In the genomic region with DNA sequence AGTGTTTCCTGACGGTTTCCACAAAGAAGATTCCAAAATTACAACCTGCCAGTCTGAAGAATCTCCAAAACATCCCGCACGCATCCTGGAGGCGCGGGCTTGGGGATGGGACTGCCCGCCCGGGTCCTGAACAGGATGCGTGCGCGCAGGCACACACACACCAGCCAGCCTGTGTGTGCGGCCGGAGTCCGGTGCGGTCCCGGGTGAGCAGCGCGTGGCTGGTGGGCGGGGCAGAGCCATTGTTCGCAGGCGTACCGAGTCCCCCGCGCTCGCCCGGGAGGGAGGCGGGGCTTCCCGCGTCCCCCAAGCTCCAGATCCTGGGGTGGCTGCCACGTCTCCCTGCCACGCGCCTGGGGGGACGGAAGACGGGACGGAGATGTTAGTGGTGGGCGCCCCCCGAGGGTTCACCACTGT, we compare ENCODE assay signal across 8 cellular contexts. TPM values are rescaled to one million over a fixed set of nuclear protein-coding genes. Genes with fewer than 3 reads are reported as not detected.
DNase-seq lines count a peak whose midpoint lies in the region; ATAC-seq, FAIRE-seq and TF ChIP-seq lines count a peak whose summit lies in the region.

No MANE protein-coding gene starts in this region.

- CTCF ChIA-PET in Calu3 (lab: Charles Lee): interaction anchor here (0.7 to 2.9 kb wide), 4 partner anchors 24 to 217 kb away, joined by 6 to 12 read pairs (median 8); no protein-coding TSS in a partner anchor

- DNase-seq in Calu3 (peak; percentile 70), GM20000 (ENCODE audit: low spot score) (peak; percentile 79), HTR-8/SVneo (ENCODE audit: insufficient read length, low spot score) (peak; percentile 56), RWPE2 (ENCODE audit: low spot score) (peak; percentile 85), Right ventricle myocardium inferior (ENCODE audit: missing footprints) (peak; percentile 77), pancreas (peak in 3 of 6 donors; percentile 48 to 79 (median 54)), tibial nerve (ENCODE audit: low spot score in 2 of 2) (peak in 1 of 2 donors; percentile 31)

- intact Hi-C loops in Calu3 (cut with micrococcal nuclease; ENCODE audit: unreplicated experiment): loop anchor here (2.0 kb wide), 1 partner anchor 26 kb away; no protein-coding TSS in a partner anchor
- intact Hi-C loops in Right ventricle myocardium inferior (cut with DNase I): loop anchor here (2.0 kb wide), 1 partner anchor 24 kb away; no protein-coding TSS in a partner anchor
- intact Hi-C loops in pancreas (cut with DNase I): loop anchor here in 2 of 3 donors (5.0 to 10.0 kb wide), 3 partner anchors 86 to 178 kb away; a partner anchor contains a TSS

- TF ChIP-seq EP300 in tibial nerve (IDR thresholded peaks at IDR 0.05): peak in 1 of 2 donors; percentile 27

- H3K36me3 Mint-ChIP-seq in Calu3 (ENCODE audit: insufficient read depth, unreplicated experiment): peaks cover 60% of the 10 kb centered on the region
- no peaks in the 10 kb centered on the region for H3K36me3 Mint-ChIP-seq in activated naive CD4-positive, alpha-beta T cell treated with anti-CD3 and anti-CD28 coated beads, Interleukin-2, amount 50 U/mL, for 24 hours

- TF ChIP-seq CTCF in Calu3 (IDR thresholded peaks at IDR 0.05; ENCODE audit: unreplicated experiment): no peak
- no peak for TF ChIP-seq CTCF in GM20000 (IDR thresholded peaks at IDR 0.05; ENCODE audit: extremely low read depth, missing control alignments)
- TF ChIP-seq CTCF in RWPE2 (IDR thresholded peaks at IDR 0.05; ENCODE audit: poor library complexity, severe bottlenecking): no peak
- TF ChIP-seq CTCF in pancreas (IDR thresholded peaks at IDR 0.05): no peak
- no peak for TF ChIP-seq CTCF in tibial nerve (IDR thresholded peaks at IDR 0.05)

- H3K27me3 ChIP-seq in RWPE2 (ENCODE audit: insufficient read depth, poor library complexity, severe bottlenecking) (no peaks in the 10 kb centered on the region), pancreas (no peaks in the 10 kb centered on the region), tibial nerve (peaks cover 0 to 4% of the 10 kb centered on the region in 2 donors)

- H3K4me3 ChIP-seq in RWPE2 (ENCODE audit: severe bottlenecking) (peak overlapping the region; percentile 78), pancreas (peak overlapping the region; percentile 24 to 60 (median 42)), tibial nerve (peak overlapping the region; percentile 60 to 91 (median 74))

- ATAC-seq in RWPE2 (ENCODE audit: low read depth): peak; percentile 56
- peak; percentile 47 for ATAC-seq in Right ventricle myocardium inferior
- peak; percentile 42 to 78 (median 62) for ATAC-seq in pancreas

- peak overlapping the region; percentile 91 for H3K27ac ChIP-seq in RWPE2 (ENCODE audit: poor library complexity, severe bottlenecking)
- peak overlapping the region in 1 of 4 donors; percentile 50 for H3K27ac ChIP-seq in pancreas
- peak overlapping the region; percentile 76 to 96 (median 93) for H3K27ac ChIP-seq in tibial nerve

- H3K4me1 ChIP-seq in RWPE2 (ENCODE audit: insufficient read depth, poor library complexity, severe bottlenecking): peaks cover 23% of the 10 kb centered on the region
- no peaks in the 10 kb centered on the region for H3K4me1 ChIP-seq in pancreas
- peaks cover 0 to 67% (median 11%) of the 10 kb centered on the region in 4 donors for H3K4me1 ChIP-seq in tibial nerve

- no peaks in the 10 kb centered on the region for H3K9me3 Mint-ChIP-seq in Calu3 (ENCODE audit: low read depth, unreplicated experiment)
- no peaks in the 10 kb centered on the region for H3K9me3 Mint-ChIP-seq in activated naive CD4-positive, alpha-beta T cell treated with anti-CD3 and anti-CD28 coated beads, Interleukin-2, amount 50 U/mL, for 24 hours

- no peaks in the 10 kb centered on the region for H3K27me3 Mint-ChIP-seq in Calu3 (ENCODE audit: unreplicated experiment)
- H3K27me3 Mint-ChIP-seq in activated naive CD4-positive, alpha-beta T cell treated with anti-CD3 and anti-CD28 coated beads, Interleukin-2, amount 50 U/mL, for 24 hours: no peaks in the 10 kb centered on the region

- peak overlapping the region; percentile 52 for H3K27ac Mint-ChIP-seq in Calu3 (ENCODE audit: unreplicated experiment)
- peak overlapping the region; percentile 44 for H3K27ac Mint-ChIP-seq in activated naive CD4-positive, alpha-beta T cell treated with anti-CD3 and anti-CD28 coated beads, Interleukin-2, amount 50 U/mL, for 24 hours

- 5 to 9% methylated on average over 17 to 36 of the region's 36 CpGs for WGBS in pancreas, 2 donors
- whole genome bisulfite sequencing in tibial nerve, 2 donors: 0 to 4% methylated on average over 12 to 26 of the region's 36 CpGs

- no peak for TF ChIP-seq POLR2A in tibial nerve (IDR thresholded peaks at IDR 0.05)

- peak overlapping the region; percentile 96 for H3K4me3 Mint-ChIP-seq in Calu3 (ENCODE audit: low read depth, unreplicated experiment)
- H3K4me3 Mint-ChIP-seq in activated naive CD4-positive, alpha-beta T cell treated with anti-CD3 and anti-CD28 coated beads, Interleukin-2, amount 50 U/mL, for 24 hours: peak overlapping the region; percentile 86

- peaks cover 42% of the 10 kb centered on the region for H3K36me3 ChIP-seq in RWPE2 (ENCODE audit: low read depth)
- H3K36me3 ChIP-seq in pancreas: no peaks in the 10 kb centered on the region
- H3K36me3 ChIP-seq in tibial nerve: peaks cover 0 to 8% (median 0%) of the 10 kb centered on the region in 3 donors

- no peaks in the 10 kb centered on the region for H3K9me3 ChIP-seq in RWPE2 (ENCODE audit: severe bottlenecking)
- no peaks in the 10 kb centered on the region for H3K9me3 ChIP-seq in pancreas
- H3K9me3 ChIP-seq in tibial nerve: no peaks in the 10 kb centered on the region

- no peak for FAIRE-seq in HTR-8/SVneo (lab: Jason Lieb, UNC)
- no peak for FAIRE-seq in pancreas (lab: Jason Lieb, UNC)

- H3K4me1 Mint-ChIP-seq in Calu3 (ENCODE audit: low read depth, unreplicated experiment): peaks cover 37% of the 10 kb centered on the region
- peaks cover 27% of the 10 kb centered on the region for H3K4me1 Mint-ChIP-seq in activated naive CD4-positive, alpha-beta T cell treated with anti-CD3 and anti-CD28 coated beads, Interleukin-2, amount 50 U/mL, for 24 hours

- BruUV-seq in Calu3 (replicated peaks; lab: Mats Ljungman, UMichigan): no TSS peak

RNA-seq across cellular contexts. Expression of a gene that starts 0.7 kb away (rescaled TPM):
- 173 and 225 TPM in 2 replicates for total RNA-seq in Calu3 (2022)
- 53.6 TPM for total RNA-seq in Right ventricle myocardium inferior
- 10 to 100 TPM in 3 of 6 donors, 1 to 10 TPM in 3; 1.9 to 87.6 (median 9.7) TPM for total RNA-seq in pancreas
- polyA plus RNA-seq in pancreas: 10 to 100 TPM; 10.9 to 30.1 TPM
- 100 to 1,000 TPM; 118 to 500 (median 249) TPM for total RNA-seq in tibial nerve

RNA-seq across cellular contexts. Expression of a gene that starts 16.3 kb away (rescaled TPM):
- total RNA-seq in Calu3 (2022) (not detected in 2 replicates), Right ventricle myocardium inferior (not detected), pancreas (not detected), tibial nerve (under 1 TPM in 1 of 4 donors, not detected in 3; 0.42 TPM)
- polyA plus RNA-seq in pancreas: under 1 TPM; 0.11 to 0.54 TPM

RNA-seq across cellular contexts. Expression of a gene that starts 59.9 kb away (rescaled TPM):
- total RNA-seq in Calu3 (2022) (19.4 TPM in 2 replicates), Right ventricle myocardium inferior (20.9 TPM), pancreas (10 to 100 TPM; 11.7 to 18.6 (median 13.4) TPM), tibial nerve (10 to 100 TPM; 15.3 to 39.0 (median 26.6) TPM)
- 10 to 100 TPM; 14.0 to 30.4 TPM for polyA plus RNA-seq in pancreas
